ENCODE assay signal across 16 cellular contexts in genomic region chr14:81062380-81062779, GRCh38.
DNase-seq lines count a peak whose midpoint lies in the region; ATAC-seq, FAIRE-seq and TF ChIP-seq lines count a peak whose summit lies in the region.
"Had no signal": no experiment of that assay in that cellular context is flagged by ENCODE, and none has a peak within 500 bp of the region (broad histone marks: within the 10 kb centered on the region; RNA-seq: fewer than 3 reads in every experiment).

No MANE protein-coding gene starts in this region.

- H3K9me3 ChIP-seq in PC-3 (ENCODE audit: low read length) (no peaks in the 10 kb centered on the region), osteoblast (ENCODE audit: low read depth, low read length) (no peaks in the 10 kb centered on the region)
- H3K9me3 ChIP-seq: A549, HAP-1 had no signal

- no peaks in the 10 kb centered on the region for H3K9me2 ChIP-seq in PC-3 (replicated peaks; ENCODE audit: low read length)

- BruUV-seq in PC-3 (replicated peaks; lab: Mats Ljungman, UMichigan) = no TSS peak

- TF ChIP-seq CTCF in LNCaP clone FGC (IDR thresholded peaks at IDR 0.05; ENCODE audit: control insufficient read depth, extremely low read depth, insufficient read depth) = no peak
- TF ChIP-seq CTCF in PC-3 (conservative IDR thresholded peaks at IDR 0.05; ENCODE audit: low read depth, low read length) = no peak
- TF ChIP-seq CTCF in osteoblast (IDR thresholded peaks at IDR 0.05; ENCODE audit: extremely low read depth, low read depth, low read length) = no peak

- H3K4me3 ChIP-seq in LNCaP clone FGC (ENCODE audit: low read depth, low read length) (no peak overlapping the region), PC-3 (ENCODE audit: low read length) (peak overlapping the region; percentile 14; the same call in 1 of the 2 replicates), osteoblast (ENCODE audit: insufficient read depth, low read length) (no peak overlapping the region)
- H3K4me3 ChIP-seq: A549, HAP-1 had no signal

- peaks cover 10% of the 10 kb centered on the region; the same call in 1 of the 2 replicates for H3K4me1 ChIP-seq in PC-3 (ENCODE audit: insufficient read depth, low read length)
- H3K4me1 ChIP-seq in osteoblast (ENCODE audit: insufficient read depth, low read length) = no peaks in the 10 kb centered on the region
- H3K4me1 ChIP-seq: A549, HAP-1 had no signal

- H3K9ac ChIP-seq in PC-3 (ENCODE audit: low read length) = no peak overlapping the region

- H2AFZ ChIP-seq in PC-3 (ENCODE audit: low read length) (peak overlapping the region; percentile 49), osteoblast (ENCODE audit: low read length) (no peak overlapping the region)

- ATAC-seq in PC-3 = peak; percentile 90
- ATAC-seq in GM18868 (IDR thresholded peaks at IDR 0.05; ENCODE audit: unreplicated experiment) = no peak

- no peaks in the 10 kb centered on the region for H3F3A ChIP-seq in PC-3 (ENCODE audit: low read length, unreplicated experiment)

- H3K79me2 ChIP-seq in PC-3 (ENCODE audit: low read length) (no peaks in the 10 kb centered on the region), osteoblast (ENCODE audit: insufficient read depth, low read length) (no peaks in the 10 kb centered on the region)

- FAIRE-seq in GM12892 (lab: Jason Lieb, UNC) = no peak
- FAIRE-seq: A549, G401.6, GM12891, GM18507, HTR-8/SVneo had no signal

- H4K20me1 ChIP-seq in PC-3 (ENCODE audit: low read length) (no peaks in the 10 kb centered on the region), osteoblast (ENCODE audit: insufficient read depth, low read length) (no peaks in the 10 kb centered on the region)

- peak overlapping the region; percentile 69 for H3K4me2 ChIP-seq in PC-3 (ENCODE audit: low read length)
- no peak overlapping the region for H3K4me2 ChIP-seq in osteoblast (ENCODE audit: insufficient read depth, low read length)
- H3K4me2 ChIP-seq: A549 had no signal

- no peak overlapping the region for H3K27ac ChIP-seq in PC-3 (ENCODE audit: low read length)
- no peak overlapping the region for H3K27ac ChIP-seq in osteoblast (ENCODE audit: low read depth, low read length)
- H3K27ac ChIP-seq: 22Rv1, A549, C4-2B had no signal

- DNase-seq in DMS53 (lab: John Stamatoyannopoulos, UW) (peak; percentile 31), LNCaP clone FGC (ENCODE audit: low read depth) (peak; percentile 21), PC-3 (peak; percentile 24), osteoblast (ENCODE audit: insufficient read length, low spot score, missing footprints) (peak; percentile 15), GM12892 (ENCODE audit: insufficient read length) (no peak), DMS 273 treated with DMSO at 0.1 percent for 48 hours (lab: John Stamatoyannopoulos, UW) (no peak)
- DNase-seq: CD4-positive, alpha-beta T cell had no signal

- H3K27me3 ChIP-seq in PC-3 (ENCODE audit: low read length) = peaks cover 31% of the 10 kb centered on the region; the same call in 1 of the 2 replicates
- H3K27me3 ChIP-seq in osteoblast (ENCODE audit: insufficient read depth, low read length) = no peaks in the 10 kb centered on the region

- POLR2A ChIA-PET in PC-3 (lab: Charles Lee; ENCODE audit: unreplicated experiment) = no interaction called here

- H3K36me3 ChIP-seq in PC-3 (ENCODE audit: low read depth, low read length) (no peaks in the 10 kb centered on the region), osteoblast (ENCODE audit: insufficient read depth, low read length) (no peaks in the 10 kb centered on the region)
- H3K36me3 ChIP-seq: HAP-1 had no signal

- intact Hi-C loops in PC-3 (cut with micrococcal nuclease) = loop anchor here (1.0 to 5.0 kb wide), 2 partner anchors 66 to 110 kb away; no protein-coding TSS in a partner anchor

- TF ChIP-seq POLR2A in GM12892 (IDR thresholded peaks at IDR 0.05; ENCODE audit: low read depth, low read length) = no peak

- CTCF ChIA-PET in PC-3 (lab: Charles Lee) = no interaction called here

Comparison
In these comparisons a context has a peak if more than half of its experiments do, and no peak if none do; other contexts are left out.
1. DNase-seq: peak in DMS53 (single experiment), LNCaP clone FGC (single experiment), PC-3 (single experiment) and osteoblast (single experiment); none in GM12892 (single experiment) and DMS 273 treated with DMSO at 0.1 percent for 48 hours (single experiment).